In genomic region chr6:158924499-158925455, GRCh38 we compare ENCODE assay signal across 24 cellular contexts.
"Had no signal": no experiment of that assay in that cellular context is flagged by ENCODE, and none has a peak within 500 bp of the region (broad histone marks: within the 10 kb centered on the region; RNA-seq: fewer than 3 reads in every experiment).

No MANE protein-coding gene starts in this region.

- H3K36me3 Mint-ChIP-seq: activated naive CD8-positive, alpha-beta T cell treated with anti-CD3 and anti-CD28 coated beads for 36 hours had no signal

- H3K27me3 Mint-ChIP-seq: activated B cell treated with CpG ODN at 0.5 μM for 24 hours; activated CD4-positive, alpha-beta T cell treated with anti-CD3 and anti-CD28 coated beads for 36 hours; activated naive CD8-positive, alpha-beta T cell treated with anti-CD3 and anti-CD28 coated beads for 36 hours; activated T-cell treated with anti-CD3 and anti-CD28 coated beads, Interleukin-2, amount 50 U/mL, for 24 hours; activated T-helper 17 cell treated with anti-CD3 and anti-CD28 coated beads, Interleukin-2, amount 50 U/mL, for 72 hours; central memory CD8-positive, alpha-beta T cell had no signal

- H3K27ac Mint-ChIP-seq: activated B cell treated with CpG ODN at 0.5 μM for 24 hours; activated CD4-positive, alpha-beta T cell treated with anti-CD3 and anti-CD28 coated beads for 36 hours; activated naive CD8-positive, alpha-beta T cell treated with anti-CD3 and anti-CD28 coated beads for 36 hours; activated T-helper 17 cell treated with anti-CD3 and anti-CD28 coated beads, Interleukin-2, amount 50 U/mL, for 72 hours; nephron progenitor cell had no signal

- H3K4me2 ChIP-seq: hepatocyte had no signal

- ATAC-seq: activated CD4-positive, alpha-beta T cell treated with anti-CD3 and anti-CD28 coated beads for 36 hours; activated T-helper 17 cell treated with anti-CD3 and anti-CD28 coated beads, Interleukin-2, amount 50 U/mL, for 72 hours; left ventricle myocardium superior; upper lobe of right lung had no signal

- H3K4me3 Mint-ChIP-seq: activated B cell treated with CpG ODN at 0.5 μM for 24 hours; activated CD4-positive, alpha-beta T cell treated with anti-CD3 and anti-CD28 coated beads for 36 hours; activated naive CD8-positive, alpha-beta T cell treated with anti-CD3 and anti-CD28 coated beads for 36 hours; activated T-cell treated with anti-CD3 and anti-CD28 coated beads, Interleukin-2, amount 50 U/mL, for 24 hours; activated T-helper 17 cell treated with anti-CD3 and anti-CD28 coated beads, Interleukin-2, amount 50 U/mL, for 72 hours; central memory CD8-positive, alpha-beta T cell; nephron progenitor cell had no signal

- H3K27me3 ChIP-seq: breast epithelium, esophagus squamous epithelium, hepatocyte, sigmoid colon, testis, upper lobe of right lung had no signal

- H3K36me3 ChIP-seq: breast epithelium, esophagus squamous epithelium, sigmoid colon, upper lobe of right lung had no signal

- H3K4me1 Mint-ChIP-seq: activated CD4-positive, alpha-beta T cell treated with anti-CD3 and anti-CD28 coated beads for 36 hours; activated T-helper 17 cell treated with anti-CD3 and anti-CD28 coated beads, Interleukin-2, amount 50 U/mL, for 72 hours; central memory CD8-positive, alpha-beta T cell had no signal

- H3K79me2 ChIP-seq: hepatocyte had no signal

- H3K4me1 ChIP-seq: breast epithelium, esophagus squamous epithelium, sigmoid colon, testis, upper lobe of right lung had no signal

- DNase-seq: activated B cell treated with CpG ODN at 0.5 μM for 24 hours; activated CD4-positive, alpha-beta T cell treated with anti-CD3 and anti-CD28 coated beads for 36 hours; activated CD4-positive, alpha-beta T cell treated with anti-CD3 and anti-CD28 coated beads, Interleukin-2, amount 50 U/mL, for 4 hours; activated CD8-positive, alpha-beta memory T cell treated with anti-CD3 and anti-CD28 coated beads for 24 hours; activated CD8-positive, alpha-beta memory T cell treated with anti-CD3 and anti-CD28 coated beads, Interleukin-2, amount 50 U/mL, for 4 hours; activated naive CD8-positive, alpha-beta T cell treated with anti-CD3 and anti-CD28 coated beads for 36 hours; activated T-cell treated with anti-CD3 and anti-CD28 coated beads, Interleukin-2, amount 50 U/mL, for 24 hours; esophagus squamous epithelium; glutamatergic neuron; left ventricle myocardium superior; mammary epithelial cell; midbrain; nephron progenitor cell; sigmoid colon; stimulated activated CD4-positive, alpha-beta T cell treated with anti-CD3 and anti-CD28 coated beads, Interleukin-4, amount 100 ng/mL, for 1 hour; stimulated activated naive CD4-positive, alpha-beta T cell; T-helper 9 cell; testis; upper lobe of right lung had no signal

- H3K4me3 ChIP-seq: breast epithelium, coronary artery, esophagus squamous epithelium, hepatocyte, sigmoid colon, testis, upper lobe of right lung had no signal

- H2AFZ ChIP-seq: hepatocyte had no signal

- H3K9me3 Mint-ChIP-seq: activated B cell treated with CpG ODN at 0.5 μM for 24 hours; activated T-cell treated with anti-CD3 and anti-CD28 coated beads, Interleukin-2, amount 50 U/mL, for 24 hours; activated T-helper 17 cell treated with anti-CD3 and anti-CD28 coated beads, Interleukin-2, amount 50 U/mL, for 72 hours; central memory CD8-positive, alpha-beta T cell; nephron progenitor cell had no signal

- H3K27ac ChIP-seq: breast epithelium, coronary artery, esophagus squamous epithelium, hepatocyte, sigmoid colon, testis, upper lobe of right lung had no signal

- H3K9me3 ChIP-seq: breast epithelium, esophagus squamous epithelium, sigmoid colon, testis, upper lobe of right lung had no signal
